Comparison of ENCODE assay signal across 22 cellular contexts in the genomic region with DNA sequence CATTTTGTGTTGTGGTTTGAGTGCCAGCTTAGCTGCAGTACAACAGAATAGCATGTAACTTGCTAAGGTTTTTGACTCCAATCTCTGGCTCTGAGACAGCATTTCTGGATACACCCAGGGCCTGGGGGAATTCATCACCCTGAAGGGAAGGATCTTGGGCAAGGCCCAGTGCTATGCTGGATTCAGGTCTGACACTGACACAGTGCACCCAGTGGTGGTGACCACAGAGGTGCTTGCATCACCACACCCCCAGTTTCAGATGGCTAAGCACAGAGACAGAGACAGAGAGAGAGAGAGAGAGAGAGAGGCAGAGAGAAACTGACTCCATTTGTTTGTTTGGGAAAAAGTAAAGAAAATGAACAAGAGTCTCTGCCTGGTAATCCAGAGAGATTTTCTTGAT.
DNase-seq lines count a peak whose midpoint lies in the region; ATAC-seq, FAIRE-seq and TF ChIP-seq lines count a peak whose summit lies in the region.
"Had no signal": no experiment of that assay in that cellular context is flagged by ENCODE, and none has a peak within 500 bp of the region (broad histone marks: within the 10 kb centered on the region; RNA-seq: fewer than 3 reads in every experiment).

No MANE protein-coding gene starts in this region.

- intact Hi-C loops in GM12878 (cut with micrococcal nuclease; ENCODE audit: unreplicated experiment), result no loop called here

- 0 out of 3 replicates have a peak, but pooled peaks have one; percentile 27 for ATAC-seq in DND-41 (ENCODE audit: insufficient read depth, low read depth)
- ATAC-seq in GM12878, result peak; percentile 33
- ATAC-seq in HG03469 (IDR thresholded peaks at IDR 0.05; ENCODE audit: unreplicated experiment), result no peak
- ATAC-seq in HG03280 (IDR thresholded peaks at IDR 0.05; ENCODE audit: unreplicated experiment), result no peak
- ATAC-seq: A549, HCT116, PC-3 had no signal

- no peak for TF ChIP-seq POLR2A in GM12878 (IDR thresholded peaks at IDR 0.05; ENCODE audit: low read depth, low read length)

- H3K27ac ChIP-seq in DND-41 (ENCODE audit: low read length), result no peak overlapping the region
- H3K27ac ChIP-seq in Karpas-422 (ENCODE audit: low read length), result peak overlapping the region; percentile 96
- H3K27ac ChIP-seq in GM12878 (ENCODE audit: control insufficient read depth, insufficient read depth), result no peak overlapping the region
- H3K27ac ChIP-seq: A549 had no signal

- no peak for TF ChIP-seq CTCF in DND-41 (IDR thresholded peaks at IDR 0.05; ENCODE audit: borderline replicate concordance, extremely low read depth, low read length, poor library complexity, severe bottlenecking)
- TF ChIP-seq CTCF in GM12878 (IDR thresholded peaks at IDR 0.05 in 2 of 3, conservative IDR thresholded peaks at IDR 0.05 in 1 of 3; ENCODE audit: control insufficient read depth in 2 of 3, extremely low read depth in 1 of 3, insufficient read depth in 1 of 3, low read depth in 3 of 3, low read length in 3 of 3), result no peak

- H4K20me1 ChIP-seq in DND-41 (ENCODE audit: insufficient read depth, low read length), result no peaks in the 10 kb centered on the region
- H4K20me1 ChIP-seq in Karpas-422 (ENCODE audit: insufficient read depth, low read depth, low read length), result no peaks in the 10 kb centered on the region
- H4K20me1 ChIP-seq in GM12878 (ENCODE audit: control insufficient read depth, insufficient read depth), result no peaks in the 10 kb centered on the region

- no peak for TF ChIP-seq EP300 in GM12878 (IDR thresholded peaks at IDR 0.05; ENCODE audit: borderline replicate concordance in 1 of 2, control insufficient read depth in 1 of 2, low read depth in 2 of 2, low read length in 2 of 2)

- DNase-seq in DND-41 (no peak), Karpas-422 (no peak), GM12878 (ENCODE audit: low read depth, low spot score) (no peak), kidney tubule cell (ENCODE audit: low spot score) (peak; percentile 3), NOMO-1 treated with DMSO at 0.1 percent for 48 hours (lab: John Stamatoyannopoulos, UW; ENCODE audit: unreplicated experiment) (no peak), DMS79 (lab: John Stamatoyannopoulos, UW) (no peak)
- DNase-seq: BE2C, GOT3, Kasumi-1, MG63, NCI-H1092, NCI-H1436, NCI-H187 treated with DMSO at 0.1 percent for 48 hours, NCI-H2107, NCI-H446 treated with DMSO at 0.1 percent for 48 hours, NCI-H526 treated with DMSO at 0.1 percent for 48 hours, PC-3, SHP77 had no signal

- H3K4me3 ChIP-seq in DND-41 (ENCODE audit: low read depth in 1 of 2, low read length in 2 of 2) (no peak overlapping the region), Karpas-422 (ENCODE audit: low read length) (no peak overlapping the region), GM12878 (no peak overlapping the region)
- H3K4me3 ChIP-seq: A549, MG63 had no signal

- H3K4me1 ChIP-seq in DND-41 (ENCODE audit: insufficient read depth, low read length) (no peaks in the 10 kb centered on the region), Karpas-422 (ENCODE audit: low read length) (peaks cover 62% of the 10 kb centered on the region), GM12878 (ENCODE audit: control insufficient read depth, insufficient read depth, low read length) (no peaks in the 10 kb centered on the region)
- H3K4me1 ChIP-seq: A549, BE2C had no signal

- H3K9me2 ChIP-seq in Karpas-422 (replicated peaks; ENCODE audit: insufficient read depth, low read length), result no peaks in the 10 kb centered on the region

- POLR2A ChIA-PET in GM12878 (lab: Charles Lee), result no interaction called here

- H3K9me3 ChIP-seq in DND-41 (ENCODE audit: insufficient read depth, low read length, severe bottlenecking) (no peaks in the 10 kb centered on the region), Karpas-422 (ENCODE audit: low read length) (no peaks in the 10 kb centered on the region), GM12878 (replicated peaks; ENCODE audit: control insufficient read depth, insufficient read depth, low read length) (no peaks in the 10 kb centered on the region)
- H3K9me3 ChIP-seq: A549, BE2C, MG63 had no signal

- H3K27me3 ChIP-seq in DND-41 (ENCODE audit: insufficient read depth, low read length, poor library complexity) (no peaks in the 10 kb centered on the region), Karpas-422 (ENCODE audit: low read length) (no peaks in the 10 kb centered on the region), GM12878 (replicated peaks in 1 of 2; ENCODE audit: control insufficient read depth in 2 of 2, insufficient read depth in 2 of 2, low read length in 1 of 2) (no peaks in the 10 kb centered on the region)
- H3K27me3 ChIP-seq: BE2C, MG63 had no signal

- FAIRE-seq in GM12878 (lab: Jason Lieb, UNC), result no peak
- FAIRE-seq: A549 had no signal

- no peak for TF ChIP-seq RAD21 in GM12878 (IDR thresholded peaks at IDR 0.05; ENCODE audit: insufficient read depth, low read depth, low read length)

- RAD21 ChIA-PET in GM12878 (lab: Charles Lee; ENCODE audit: unreplicated experiment), result no interaction called here

- no peak overlapping the region for H2AFZ ChIP-seq in DND-41 (ENCODE audit: low read depth, low read length)
- H2AFZ ChIP-seq in Karpas-422 (ENCODE audit: low read length), result peak overlapping the region; percentile 45; the same call in 1 of the 2 replicates
- H2AFZ ChIP-seq in GM12878 (ENCODE audit: control insufficient read depth, low read depth, low read length), result no peak overlapping the region

- H3K36me3 ChIP-seq in DND-41 (ENCODE audit: insufficient read depth, low read length), result no peaks in the 10 kb centered on the region
- no peaks in the 10 kb centered on the region for H3K36me3 ChIP-seq in Karpas-422 (ENCODE audit: insufficient read depth, low read length)
- H3K36me3 ChIP-seq in GM12878 (ENCODE audit: control insufficient read depth in 2 of 2, insufficient read depth in 2 of 2, low read length in 1 of 2), result no peaks in the 10 kb centered on the region
- H3K36me3 ChIP-seq: BE2C, MG63 had no signal

- H3K4me2 ChIP-seq in DND-41 (ENCODE audit: insufficient read depth, low read length) (no peak overlapping the region), Karpas-422 (ENCODE audit: low read depth, low read length, poor library complexity, severe bottlenecking) (peak overlapping the region; percentile 20), GM12878 (ENCODE audit: control insufficient read depth, insufficient read depth) (no peak overlapping the region)
- H3K4me2 ChIP-seq: A549 had no signal

- H3K79me2 ChIP-seq in DND-41 (ENCODE audit: insufficient read depth, low read length) (no peaks in the 10 kb centered on the region), Karpas-422 (ENCODE audit: low read length) (no peaks in the 10 kb centered on the region), GM12878 (ENCODE audit: control insufficient read depth, insufficient read depth, low read length) (no peaks in the 10 kb centered on the region)

- SMC1A ChIA-PET in GM12878 (lab: Charles Lee; ENCODE audit: uncharacterized antibody, unreplicated experiment), result no interaction called here

- CTCF ChIA-PET in GM12878 (lab: Yijun Ruan, JAX), result no interaction called here

- in situ Hi-C loops in GM12878 (cut with MboI), result no loop called here

- no peak overlapping the region for H3K9ac ChIP-seq in DND-41 (ENCODE audit: low read depth, low read length)
- peak overlapping the region; percentile 53 for H3K9ac ChIP-seq in Karpas-422 (ENCODE audit: low read length)
- H3K9ac ChIP-seq in GM12878 (ENCODE audit: control insufficient read depth, insufficient read depth, low read length), result no peak overlapping the region

- BruUV-seq in GM12878 (replicated peaks; lab: Mats Ljungman, UMichigan), result no TSS peak

TF ChIP-seq in GM12878, 131 proteins besides CTCF, POLR2A, EP300 and RAD21:
- TF ChIP-seq E2F8 (IDR thresholded peaks at IDR 0.05; ENCODE audit: low read depth, partially characterized antibody) (no peak), CBX5 (IDR thresholded peaks at IDR 0.05; ENCODE audit: low read depth) (no peak), RAD51 (IDR thresholded peaks at IDR 0.05) (no peak), ESRRA (IDR thresholded peaks at IDR 0.05; ENCODE audit: low read length) (no peak), ZNF24 (IDR thresholded peaks at IDR 0.05) (no peak), YBX1 (IDR thresholded peaks at IDR 0.05) (no peak), CREM (IDR thresholded peaks at IDR 0.05; ENCODE audit: low read depth) (no peak)
TF ChIP-seq in GM12878: peak in this region for 0.

Comparison
In these comparisons a context has a peak if more than half of its experiments do, and no peak if none do; other contexts are left out.
1. ATAC-seq: peak in DND-41 (single experiment) and GM12878 (single experiment); none in HG03469 (single experiment) and HG03280 (single experiment).